14 cellular contexts compared by ENCODE assay signal in the genomic region with DNA sequence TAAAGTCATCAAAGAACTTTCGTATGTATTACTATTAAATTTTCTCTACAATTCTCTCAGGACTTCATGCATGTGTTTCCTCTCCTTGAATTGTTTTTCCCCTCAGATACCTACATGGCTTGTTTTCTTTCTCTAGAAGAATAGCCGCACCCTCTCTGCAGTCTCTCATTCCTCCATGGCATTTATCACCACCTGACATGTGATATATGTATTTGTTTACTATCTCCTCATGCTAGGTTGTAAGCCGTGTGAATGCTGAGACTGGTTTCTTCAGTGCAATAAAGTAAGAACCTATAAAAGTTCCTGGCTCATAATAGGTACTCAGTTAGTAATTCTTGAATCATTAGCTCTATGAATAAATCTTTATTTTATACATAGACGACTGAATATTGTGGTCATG.
A peak's percentile ranks its signal among the peaks of the same experiment; 100 is the strongest.
DNase-seq lines count a peak whose midpoint lies in the region; ATAC-seq and TF ChIP-seq lines count a peak whose summit lies in the region.
"Had no signal": no experiment of that assay in that cellular context is flagged by ENCODE, and none has a peak within 500 bp of the region (broad histone marks: within the 10 kb centered on the region; RNA-seq: fewer than 3 reads in every experiment).

No MANE protein-coding gene starts in this region.

- 59% methylated on average over 4 of the region's 4 CpGs for WGBS in hepatocyte (ENCODE audit: low lambda C conversion rate, missing lambda C conversion rate)
- 100% methylated on average over 1 of the region's 4 CpGs for WGBS in mesenchymal stem cell

- no peaks in the 10 kb centered on the region for H3K36me3 ChIP-seq in hepatocyte (replicated peaks; ENCODE audit: insufficient read depth, low read depth)
- H3K36me3 ChIP-seq in mesenchymal stem cell (ENCODE audit: control insufficient read depth in 1 of 2, insufficient read depth in 2 of 2, low read depth in 1 of 2, low read length in 2 of 2): no peaks in the 10 kb centered on the region
- H3K36me3 ChIP-seq: BLaER1 treated with 17β-estradiol and CSF1 and Interleukin-3, amounts not matched to agents 10 nM and 100 nM; HAP-1 had no signal

- H2BK12ac ChIP-seq in mesenchymal stem cell (ENCODE audit: low read length in 2 of 2): no peak overlapping the region

- H3K4me3 ChIP-seq in hepatocyte: no peak overlapping the region
- H3K4me3 ChIP-seq in mesenchymal stem cell (ENCODE audit: insufficient read depth in 1 of 2, low read depth in 1 of 2, low read length in 2 of 2): no peak overlapping the region
- H3K4me3 ChIP-seq: BLaER1 treated with 17β-estradiol and CSF1 and Interleukin-3, amounts not matched to agents 10 nM and 100 nM; HAP-1 had no signal

- no peak overlapping the region for H2BK5ac ChIP-seq in mesenchymal stem cell (ENCODE audit: low read depth, low read length, poor library complexity, severe bottlenecking)

- H3K4me2 ChIP-seq in hepatocyte (no peak overlapping the region), mesenchymal stem cell (ENCODE audit: low read length, poor library complexity, severe bottlenecking) (no peak overlapping the region)
- H3K4me2 ChIP-seq: BLaER1 treated with 17β-estradiol and CSF1 and Interleukin-3, amounts not matched to agents 10 nM and 100 nM had no signal

- no peaks in the 10 kb centered on the region for H3K4me1 ChIP-seq in hepatocyte (ENCODE audit: insufficient read depth)
- H3K4me1 ChIP-seq in mesenchymal stem cell (ENCODE audit: control insufficient read depth, insufficient read depth, low read depth, low read length): no peaks in the 10 kb centered on the region
- H3K4me1 ChIP-seq: BLaER1 treated with 17β-estradiol and CSF1 and Interleukin-3, amounts not matched to agents 10 nM and 100 nM; HAP-1 had no signal

- no peak overlapping the region for H2AFZ ChIP-seq in hepatocyte
- no peak overlapping the region for H2AFZ ChIP-seq in mesenchymal stem cell (ENCODE audit: low read depth, low read length)

- H3K9ac ChIP-seq in mesenchymal stem cell (ENCODE audit: low read length): no peak overlapping the region
- H3K9ac ChIP-seq: BLaER1 treated with 17β-estradiol and CSF1 and Interleukin-3, amounts not matched to agents 10 nM and 100 nM had no signal

- no peak overlapping the region for H3K18ac ChIP-seq in mesenchymal stem cell (ENCODE audit: low read depth in 1 of 2, low read length in 2 of 2)

- H3K79me1 ChIP-seq in mesenchymal stem cell (replicated peaks; ENCODE audit: low read length, poor library complexity, severe bottlenecking): no peaks in the 10 kb centered on the region

- H2AK5ac ChIP-seq in mesenchymal stem cell (ENCODE audit: low read length, severe bottlenecking): no peak overlapping the region

- no peak overlapping the region for H3K27ac ChIP-seq in hepatocyte
- no peak overlapping the region for H3K27ac ChIP-seq in mesenchymal stem cell (ENCODE audit: low read length, poor library complexity, severe bottlenecking)
- H3K27ac ChIP-seq: BLaER1 treated with 17β-estradiol and CSF1 and Interleukin-3, amounts not matched to agents 10 nM and 100 nM had no signal

- no peak overlapping the region for H4K8ac ChIP-seq in mesenchymal stem cell (ENCODE audit: low read length)

- no peak for ATAC-seq in GM21528 (IDR thresholded peaks at IDR 0.05; ENCODE audit: low FRiP score, unreplicated experiment)
- ATAC-seq: HepG2 had no signal

- no peak overlapping the region for H3K4ac ChIP-seq in mesenchymal stem cell (ENCODE audit: low read depth in 1 of 2, low read length in 2 of 2)

- no peaks in the 10 kb centered on the region for H3K27me3 ChIP-seq in hepatocyte
- no peaks in the 10 kb centered on the region for H3K27me3 ChIP-seq in mesenchymal stem cell (ENCODE audit: control insufficient read depth in 1 of 2, insufficient read depth in 1 of 2, low read length in 2 of 2)
- H3K27me3 ChIP-seq: BLaER1 treated with 17β-estradiol and CSF1 and Interleukin-3, amounts not matched to agents 10 nM and 100 nM had no signal

- H4K91ac ChIP-seq in mesenchymal stem cell (ENCODE audit: low read length): no peak overlapping the region

- H3K14ac ChIP-seq in mesenchymal stem cell (ENCODE audit: low read length in 2 of 2): no peak overlapping the region

- H3K23ac ChIP-seq in mesenchymal stem cell (ENCODE audit: low read length in 2 of 2): no peak overlapping the region

- H3K79me2 ChIP-seq in hepatocyte: no peaks in the 10 kb centered on the region

- no peak overlapping the region for H2BK120ac ChIP-seq in mesenchymal stem cell (ENCODE audit: low read depth, low read length)

- DNase-seq in NCI-H345 (lab: John Stamatoyannopoulos, UW): peak; percentile 5
- no peak for DNase-seq in NCI-H345 treated with DMSO at 0.1 percent for 48 hours (lab: John Stamatoyannopoulos, UW; ENCODE audit: unreplicated experiment)
- peak; percentile 2 for DNase-seq in DMS53 treated with DMSO at 0.1 percent for 48 hours (lab: John Stamatoyannopoulos, UW; ENCODE audit: unreplicated experiment)
- DNase-seq in hepatocyte (ENCODE audit: low spot score): peak; percentile 19
- no peak for DNase-seq in mesenchymal stem cell
- DNase-seq in COLO829 (ENCODE audit: low spot score): no peak
- DNase-seq: ACHN; CD4-positive, CD25-positive, alpha-beta regulatory T cell; DND-41; GDM1 had no signal

- H3K9me3 ChIP-seq in hepatocyte (ENCODE audit: low read depth): no peaks in the 10 kb centered on the region
- no peaks in the 10 kb centered on the region for H3K9me3 ChIP-seq in mesenchymal stem cell (ENCODE audit: control insufficient read depth, low read length)
- H3K9me3 ChIP-seq: BLaER1 treated with 17β-estradiol and CSF1 and Interleukin-3, amounts not matched to agents 10 nM and 100 nM; HAP-1 had no signal

- no peak overlapping the region for H2BK15ac ChIP-seq in mesenchymal stem cell (ENCODE audit: low read depth, poor library complexity, severe bottlenecking)

- no peaks in the 10 kb centered on the region for H3K9me2 ChIP-seq in hepatocyte (replicated peaks; ENCODE audit: insufficient read depth)

- no peaks in the 10 kb centered on the region for H4K20me1 ChIP-seq in hepatocyte (ENCODE audit: insufficient read depth, poor library complexity, severe bottlenecking)
- H4K20me1 ChIP-seq: BLaER1 treated with 17β-estradiol and CSF1 and Interleukin-3, amounts not matched to agents 10 nM and 100 nM had no signal

- TF ChIP-seq CTCF in hepatocyte (IDR thresholded peaks at IDR 0.05; ENCODE audit: poor library complexity): no peak

Comparison
In these comparisons a context has a peak if more than half of its experiments do, and no peak if none do; other contexts are left out.
1. DNase-seq: peak in NCI-H345 (single experiment), DMS53 treated with DMSO at 0.1 percent for 48 hours (single experiment) and hepatocyte (single experiment); none in NCI-H345 treated with DMSO at 0.1 percent for 48 hours (single experiment), mesenchymal stem cell (single experiment) and COLO829 (single experiment).